In genomic region chr22:43406186-43406790, GRCh38 we compare ENCODE assay signal across 27 cellular contexts. TPM values are rescaled to one million over a fixed set of nuclear protein-coding genes. Genes with fewer than 3 reads are reported as not detected.
"Had no signal": no experiment of that assay in that cellular context is flagged by ENCODE, and none has a peak within 500 bp of the region (broad histone marks: within the 10 kb centered on the region; RNA-seq: fewer than 3 reads in every experiment).

No MANE protein-coding gene starts in this region.

- H3K4me1 ChIP-seq: colonic mucosa, left ventricle myocardium inferior, lower lobe of right lung had no signal

- H3K27ac ChIP-seq: colonic mucosa, epithelial cell of prostate, esophagus squamous epithelium, gastroesophageal sphincter, hepatocyte, left ventricle myocardium inferior, lower lobe of right lung had no signal

- H3K4me3 Mint-ChIP-seq: dendritic cell treated with granulocyte-macrophage colony-stimulating factor and Interleukin-4, amounts not matched to agents 40 ng/mL and 50 ng/mL, for 4 days; effector memory CD8-positive, alpha-beta T cell; endodermal cell; immature natural killer cell; mesothelial cell of epicardium; naive B cell had no signal

- H3K27ac Mint-ChIP-seq: dendritic cell treated with granulocyte-macrophage colony-stimulating factor and Interleukin-4, amounts not matched to agents 40 ng/mL and 50 ng/mL, for 4 days; effector memory CD8-positive, alpha-beta T cell; endodermal cell; immature natural killer cell; mesothelial cell of epicardium; naive B cell had no signal

- H3K9me3 ChIP-seq: colonic mucosa, esophagus squamous epithelium, left ventricle myocardium inferior, lower lobe of right lung, mucosa of descending colon had no signal

- H3K36me3 Mint-ChIP-seq: immature natural killer cell, mesothelial cell of epicardium, naive B cell had no signal

- ATAC-seq: effector memory CD8-positive, alpha-beta T cell; esophagus mucosa; gastroesophageal sphincter; left colon; lower lobe of right lung; mucosa of descending colon had no signal

- H3K36me3 ChIP-seq: colonic mucosa, esophagus squamous epithelium, gastroesophageal sphincter, left ventricle myocardium inferior, lower lobe of right lung had no signal

- H3K9me3 Mint-ChIP-seq: dendritic cell treated with granulocyte-macrophage colony-stimulating factor and Interleukin-4, amounts not matched to agents 40 ng/mL and 50 ng/mL, for 4 days; effector memory CD8-positive, alpha-beta T cell; endodermal cell; immature natural killer cell; mesothelial cell of epicardium had no signal

- H3K4me3 ChIP-seq: colonic mucosa, esophagus squamous epithelium, gastroesophageal sphincter, hepatocyte, left ventricle myocardium inferior, lower lobe of right lung, mucosa of descending colon had no signal

- DNase-seq: colonic mucosa; cortex of kidney; effector CD8-positive, alpha-beta T cell; effector memory CD8-positive, alpha-beta T cell; erythroblast; esophagus squamous epithelium; head of caudate nucleus; hypothalamus; immature natural killer cell; kidney; kidney glomerular epithelial cell; left colon; left ventricle myocardium inferior; naive B cell had no signal

- H3K4me1 Mint-ChIP-seq: endodermal cell, immature natural killer cell, mesothelial cell of epicardium had no signal

RNA-seq across cellular contexts. Expression of gene MPPED1, which starts 5.5 kb away (rescaled TPM):
- total RNA-seq: chondrocyte, dermis microvascular lymphatic vessel endothelial cell, esophagus mucosa, esophagus squamous epithelium, kidney, left colon, left ventricle myocardium inferior, lower lobe of right lung, mesenteric fat pad, myocyte had no signal
- polyA plus RNA-seq: immature natural killer cell had no signal
